ENCODE assay signal across 2 cellular contexts in genomic region chr17:3137494-3137893, GRCh38. TPM values are rescaled to one million over a fixed set of nuclear protein-coding genes. Genes with fewer than 3 reads are reported as not detected.
"Had no signal": no experiment of that assay in that cellular context is flagged by ENCODE, and none has a peak within 500 bp of the region (broad histone marks: within the 10 kb centered on the region; RNA-seq: fewer than 3 reads in every experiment).

No MANE protein-coding gene starts in this region.

RNA-seq across cellular contexts. Expression of gene OR1G1, which starts 10.1 kb away (rescaled TPM):
- total RNA-seq: G401, GM12878 had no signal
- polyA plus RNA-seq: GM12878 had no signal

RNA-seq across cellular contexts. Expression of gene OR1D2, which starts 33.3 kb away (rescaled TPM):
- total RNA-seq: G401, GM12878 had no signal
- polyA plus RNA-seq: GM12878 had no signal

RNA-seq across cellular contexts. Expression of gene OR1A2, which starts 59.8 kb away (rescaled TPM):
- total RNA-seq: G401, GM12878 had no signal
- polyA plus RNA-seq: GM12878 had no signal
